14 cellular contexts compared by ENCODE assay signal in the genomic region with DNA sequence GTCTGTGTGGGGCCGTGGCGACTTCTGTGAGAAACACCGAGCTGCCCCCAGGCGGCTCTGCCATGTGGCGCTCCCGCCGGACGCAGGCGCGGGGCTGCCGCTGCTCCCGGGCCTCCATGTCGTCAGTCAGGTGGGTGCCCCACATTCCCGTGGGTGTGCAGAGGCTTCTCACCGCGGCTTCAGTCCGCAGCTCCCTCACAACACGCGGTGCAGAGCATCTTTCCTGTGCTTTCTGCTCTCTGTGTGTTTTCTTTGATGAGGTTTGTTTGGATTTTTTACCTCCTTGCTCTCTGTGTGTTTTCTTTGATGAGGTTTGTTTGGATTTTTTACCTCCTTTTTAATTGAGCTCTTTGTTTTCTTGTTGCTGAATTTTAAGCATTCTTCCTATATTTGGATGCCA. TPM values are rescaled to one million over a fixed set of nuclear protein-coding genes. Genes with fewer than 3 reads are reported as not detected.
DNase-seq lines count a peak whose midpoint lies in the region; ATAC-seq lines count a peak whose summit lies in the region.
"Had no signal": no experiment of that assay in that cellular context is flagged by ENCODE, and none has a peak within 500 bp of the region (broad histone marks: within the 10 kb centered on the region; RNA-seq: fewer than 3 reads in every experiment).

No MANE protein-coding gene starts in this region.

- peak; percentile 57 for ATAC-seq in stimulated activated naive CD8-positive, alpha-beta T cell treated with anti-CD3 and anti-CD28 coated beads, Interleukin-15, Interleukin-2, amounts not matched to agents 100 U/mL and 50 U/mL, for 24 hours
- ATAC-seq: GM12878 had no signal

- peaks cover 0 to 40% (median 0%) of the 10 kb centered on the region in 3 experiments for H3K27me3 ChIP-seq in neuronal stem cell (ENCODE audit: control insufficient read depth in 3 of 3, insufficient read depth in 3 of 3, low read depth in 1 of 3, low read length in 3 of 3)
- peaks cover 47% of the 10 kb centered on the region for H3K27me3 ChIP-seq in GM23248 (replicated peaks; ENCODE audit: insufficient read depth)

- H3K9me2 ChIP-seq in GM23248 (ENCODE audit: insufficient read depth) = no peaks in the 10 kb centered on the region

- H3K4me2 ChIP-seq in neuronal stem cell (ENCODE audit: insufficient read depth, low read length, poor library complexity, severe bottlenecking) = no peak overlapping the region
- H3K4me2 ChIP-seq in GM23248 (ENCODE audit: unreplicated experiment) = no peak overlapping the region

- peak; percentile 6 to 26 for DNase-seq in activated CD4-positive, alpha-beta T cell treated with anti-CD3 and anti-CD28 coated beads for 24 hours (ENCODE audit: low read depth in 2 of 2)
- DNase-seq in activated CD4-positive, alpha-beta T cell treated with anti-CD3 and anti-CD28 coated beads for 1 hour = no peak
- DNase-seq in neuronal stem cell (ENCODE audit: low spot score) = no peak
- DNase-seq in stimulated activated naive CD8-positive, alpha-beta T cell treated with anti-CD3 and anti-CD28 coated beads, Interleukin-15, Interleukin-2, amounts not matched to agents 100 U/mL and 50 U/mL, for 24 hours = peak; percentile 38
- no peak for DNase-seq in DMS 273 (lab: John Stamatoyannopoulos, UW; ENCODE audit: unreplicated experiment)
- DNase-seq in NCI-H82 (lab: John Stamatoyannopoulos, UW) = no peak
- no peak for DNase-seq in GM23248
- DNase-seq: DMS153, H7, NCI-H1694 treated with DMSO at 0.1 percent for 48 hours had no signal

- H3K4ac ChIP-seq in neuronal stem cell (ENCODE audit: low read length) = no peak overlapping the region

- H3K23ac ChIP-seq in neuronal stem cell (ENCODE audit: low read depth, low read length, poor library complexity) = no peak overlapping the region

- no peaks in the 10 kb centered on the region for H3K4me1 ChIP-seq in neuronal stem cell (ENCODE audit: control insufficient read depth in 2 of 2, insufficient read depth in 1 of 2, low read depth in 1 of 2, low read length in 2 of 2)
- H3K4me1 ChIP-seq in GM23248 (ENCODE audit: insufficient read depth) = no peaks in the 10 kb centered on the region

- H2AK5ac ChIP-seq in neuronal stem cell (ENCODE audit: low read depth, low read length) = no peak overlapping the region

- no peak overlapping the region for H4K91ac ChIP-seq in neuronal stem cell (ENCODE audit: low read depth, low read length, poor library complexity)

- peak overlapping the region; percentile 28 for H3K18ac ChIP-seq in neuronal stem cell (ENCODE audit: low read length)

- no peak overlapping the region for H2BK12ac ChIP-seq in neuronal stem cell (ENCODE audit: low read length)

- no peaks in the 10 kb centered on the region for H3K79me1 ChIP-seq in neuronal stem cell (ENCODE audit: low read depth, low read length)

- H3K9me3 ChIP-seq in neuronal stem cell (replicated peaks in 1 of 2; ENCODE audit: control insufficient read depth in 2 of 2, insufficient read depth in 1 of 2, low read depth in 1 of 2, low read length in 2 of 2) (no peaks in the 10 kb centered on the region), GM23248 (ENCODE audit: low read depth) (no peaks in the 10 kb centered on the region)

- in situ Hi-C loops in GM23248 (cut with MboI) = no loop called here

- no peaks in the 10 kb centered on the region for H4K20me1 ChIP-seq in GM23248 (ENCODE audit: insufficient read depth)

- no peak overlapping the region for H2AFZ ChIP-seq in neuronal stem cell (ENCODE audit: low read length)
- H2AFZ ChIP-seq in GM23248 = no peak overlapping the region

- WGBS in neuronal stem cell (ENCODE audit: extremely low coverage in 2 of 2, insufficient read length in 2 of 2, insufficient replicate concordance in 1 of 2), 2 donors = no CpG with 5 or more reads among the region's 19 CpGs
- 42 to 47% methylated on average over 19 of the region's 19 CpGs for WGBS in GM23248 (ENCODE audit: low coverage in 1 of 2, low lambda C conversion rate in 2 of 2, missing lambda C conversion rate in 2 of 2), 2 experiments

- H3K4me1 Mint-ChIP-seq in activated naive CD4-positive, alpha-beta T cell treated with anti-CD3 and anti-CD28 coated beads, Interleukin-2, amount 50 U/mL, for 24 hours = peaks cover 17% of the 10 kb centered on the region

- no peaks in the 10 kb centered on the region for H3K9me3 Mint-ChIP-seq in activated naive CD4-positive, alpha-beta T cell treated with anti-CD3 and anti-CD28 coated beads, Interleukin-2, amount 50 U/mL, for 24 hours

- no peak overlapping the region for H4K8ac ChIP-seq in neuronal stem cell (ENCODE audit: low read depth, low read length)

- no peak overlapping the region for H3K14ac ChIP-seq in neuronal stem cell (ENCODE audit: low read length)

- H3K36me3 Mint-ChIP-seq in activated naive CD4-positive, alpha-beta T cell treated with anti-CD3 and anti-CD28 coated beads, Interleukin-2, amount 50 U/mL, for 24 hours = no peaks in the 10 kb centered on the region

- H3K9ac ChIP-seq in neuronal stem cell (ENCODE audit: low read depth, low read length, poor library complexity) = no peak overlapping the region
- H3K9ac ChIP-seq in GM23248 = no peak overlapping the region

- no peak overlapping the region for H3K27ac Mint-ChIP-seq in activated naive CD4-positive, alpha-beta T cell treated with anti-CD3 and anti-CD28 coated beads, Interleukin-2, amount 50 U/mL, for 24 hours

- H3F3A ChIP-seq in GM23248 (ENCODE audit: insufficient read depth) = no peaks in the 10 kb centered on the region

- no peak overlapping the region for H3K27ac ChIP-seq in neuronal stem cell (replicated peaks; ENCODE audit: low read length)
- no peak overlapping the region for H3K27ac ChIP-seq in GM23248
- H3K27ac ChIP-seq: 22Rv1 had no signal

- H3K4me3 ChIP-seq in neuronal stem cell (ENCODE audit: low read length in 2 of 2) (no peak overlapping the region), GM23248 (no peak overlapping the region)
- H3K4me3 ChIP-seq: GM12878 had no signal

- no peak overlapping the region for H2BK15ac ChIP-seq in neuronal stem cell (ENCODE audit: low read length)

- H3K79me2 ChIP-seq in GM23248 (ENCODE audit: insufficient read depth) = no peaks in the 10 kb centered on the region

- H3K27me3 Mint-ChIP-seq in activated naive CD4-positive, alpha-beta T cell treated with anti-CD3 and anti-CD28 coated beads, Interleukin-2, amount 50 U/mL, for 24 hours = peaks cover 4% of the 10 kb centered on the region

- H2BK120ac ChIP-seq in neuronal stem cell (ENCODE audit: low read depth, low read length) = no peak overlapping the region

- peak overlapping the region; percentile 80 for H3K4me3 Mint-ChIP-seq in activated naive CD4-positive, alpha-beta T cell treated with anti-CD3 and anti-CD28 coated beads, Interleukin-2, amount 50 U/mL, for 24 hours

- H3K36me3 ChIP-seq in neuronal stem cell (replicated peaks in 1 of 2; ENCODE audit: control insufficient read depth in 2 of 2, insufficient read depth in 2 of 2, low read length in 2 of 2) = no peaks in the 10 kb centered on the region
- H3K36me3 ChIP-seq in GM23248 (ENCODE audit: low read depth) = no peaks in the 10 kb centered on the region

- no peak overlapping the region for H2BK5ac ChIP-seq in neuronal stem cell (ENCODE audit: low read length)

RNA-seq across cellular contexts. Expression of a gene that starts 13.0 kb away (rescaled TPM):
- polyA plus RNA-seq in neuronal stem cell (2013, experiment 1 of 2) = 0.10 TPM
- not detected for polyA plus RNA-seq in neuronal stem cell (2013, experiment 2 of 2)
- total RNA-seq in GM23248 (2014; rRNA removed; shearing (Covaris generic)) = not detected in 2 replicates
- not detected in 2 replicates for polyA plus RNA-seq in GM23248 (2016; fragmentation: Nextera tagmentation; extraction: Ambion mirVana)
- total RNA-seq: GM12878, H7, subcutaneous adipose tissue had no signal
- polyA plus RNA-seq: GM12878 had no signal

RNA-seq across cellular contexts. Expression of a gene that starts 22.0 kb away (rescaled TPM):
- not detected for polyA plus RNA-seq in neuronal stem cell (2013, experiment 1 of 2)
- not detected for polyA plus RNA-seq in neuronal stem cell (2013, experiment 2 of 2)
- not detected in 2 replicates for total RNA-seq in GM23248 (2014; rRNA removed; shearing (Covaris generic))
- not detected in 2 replicates for polyA plus RNA-seq in GM23248 (2016; fragmentation: Nextera tagmentation; extraction: Ambion mirVana)
- total RNA-seq: GM12878, H7, subcutaneous adipose tissue had no signal
- polyA plus RNA-seq: GM12878 had no signal

Comparison
In these comparisons a context has a peak if more than half of its experiments do, and no peak if none do; other contexts are left out.
1. DNase-seq: peak in activated CD4-positive, alpha-beta T cell treated with anti-CD3 and anti-CD28 coated beads for 24 hours (2 of 2) and stimulated activated naive CD8-positive, alpha-beta T cell treated with anti-CD3 and anti-CD28 coated beads, Interleukin-15, Interleukin-2, amounts not matched to agents 100 U/mL and 50 U/mL, for 24 hours (single experiment); none in activated CD4-positive, alpha-beta T cell treated with anti-CD3 and anti-CD28 coated beads for 1 hour (single experiment), neuronal stem cell (single experiment), DMS 273 (single experiment), NCI-H82 (single experiment) and GM23248 (single experiment).